ENCODE assay signal across 8 cellular contexts in genomic region chr7:5045558-5046396, GRCh38. TPM values are rescaled to one million over a fixed set of nuclear protein-coding genes. Genes with fewer than 3 reads are reported as not detected.
A peak's percentile ranks its signal among the peaks of the same experiment; 100 is the strongest.
DNase-seq lines count a peak whose midpoint lies in the region; ATAC-seq and TF ChIP-seq lines count a peak whose summit lies in the region.

TSS of gene RBAK (plus strand) at chr7:5045860. CDS start at chr7:5048077, 2,217 bp downstream.

- H3K9me3 ChIP-seq in thymus (ENCODE audit: control insufficient read depth) = no peaks in the 10 kb centered on the region

- peak within 1 kb of the TSS; percentile 96 for H3K4me3 Mint-ChIP-seq in activated naive CD8-positive, alpha-beta T cell
- peak within 1 kb of the TSS; percentile 93 for H3K4me3 Mint-ChIP-seq in osteocyte (ENCODE audit: unreplicated experiment)

- H3K27me3 ChIP-seq in thymus (ENCODE audit: control insufficient read depth, insufficient read depth) = no peaks in the 10 kb centered on the region

- peak within 1 kb of the TSS; percentile 89 for H3K27ac Mint-ChIP-seq in activated naive CD8-positive, alpha-beta T cell
- peak within 1 kb of the TSS; percentile 92 for H3K27ac Mint-ChIP-seq in osteocyte (ENCODE audit: unreplicated experiment)

- H3K36me3 ChIP-seq in thymus (ENCODE audit: control insufficient read depth, insufficient read depth) = peaks cover 8% of the 10 kb centered on the region

- WGBS in thymus = under 1% methylated on average over 69 of the region's 69 CpGs

- peak within 1 kb of the TSS; percentile 53 for H3K27ac ChIP-seq in thymus (ENCODE audit: low read depth)

- TF ChIP-seq POLR2A in GM10847 (IDR thresholded peaks at IDR 0.05; ENCODE audit: extremely low read depth, insufficient read length) = peak; percentile 84

- DNase-seq in NCI-H1092 treated with DMSO at 0.1 percent for 48 hours (lab: John Stamatoyannopoulos, UW) (peak; percentile 93), SKM-1 treated with dmso at 0.1 percent for 144 hours (lab: John Stamatoyannopoulos, UW; ENCODE audit: unreplicated experiment) (peak; percentile 97), head of caudate nucleus (peak; percentile 79 to 97 (median 94)), osteocyte (ENCODE audit: extremely low spot score, unreplicated experiment) (peak; percentile 97)

- peak within 1 kb of the TSS; percentile 84 for H3K4me3 ChIP-seq in thymus (ENCODE audit: low read length)

- peaks cover 42% of the 10 kb centered on the region for H3K4me1 Mint-ChIP-seq in activated naive CD8-positive, alpha-beta T cell (ENCODE audit: low read depth)
- peaks cover 14% of the 10 kb centered on the region for H3K4me1 Mint-ChIP-seq in osteocyte (ENCODE audit: unreplicated experiment)

- no peaks in the 10 kb centered on the region for H3K27me3 Mint-ChIP-seq in activated naive CD8-positive, alpha-beta T cell
- H3K27me3 Mint-ChIP-seq in osteocyte (ENCODE audit: unreplicated experiment) = no peaks in the 10 kb centered on the region

- intact Hi-C loops in head of caudate nucleus (cut with DNase I) = no loop called here

- ATAC-seq in HG02623 (IDR thresholded peaks at IDR 0.05; ENCODE audit: unreplicated experiment) = peak; percentile 100

- peaks cover 23% of the 10 kb centered on the region for H3K36me3 Mint-ChIP-seq in activated naive CD8-positive, alpha-beta T cell
- peaks cover 25% of the 10 kb centered on the region for H3K36me3 Mint-ChIP-seq in osteocyte (ENCODE audit: unreplicated experiment)

- no peak for TF ChIP-seq CTCF in osteocyte (IDR thresholded peaks at IDR 0.05)

- H3K9me3 Mint-ChIP-seq in activated naive CD8-positive, alpha-beta T cell (ENCODE audit: low read depth) = peaks cover 7% of the 10 kb centered on the region
- H3K9me3 Mint-ChIP-seq in osteocyte (ENCODE audit: unreplicated experiment) = peaks cover 7% of the 10 kb centered on the region

- H3K4me1 ChIP-seq in thymus (ENCODE audit: control insufficient read depth, insufficient read depth, low read length) = peaks cover 8% of the 10 kb centered on the region

RNA-seq across cellular contexts. Expression of gene RBAK, which starts in this region (rescaled TPM):
- 13.0 and 13.6 TPM in 2 replicates for total RNA-seq in osteocyte
- 7.9 TPM for polyA plus RNA-seq in thymus

Comparison
In these comparisons a context has a peak if more than half of its experiments do, and no peak if none do; other contexts are left out.
1. Peak in every context shown above with its lines: DNase-seq, ATAC-seq, H3K4me3 ChIP-seq and H3K27ac ChIP-seq.